Comparison of ENCODE assay signal across 16 cellular contexts in the genomic region with DNA sequence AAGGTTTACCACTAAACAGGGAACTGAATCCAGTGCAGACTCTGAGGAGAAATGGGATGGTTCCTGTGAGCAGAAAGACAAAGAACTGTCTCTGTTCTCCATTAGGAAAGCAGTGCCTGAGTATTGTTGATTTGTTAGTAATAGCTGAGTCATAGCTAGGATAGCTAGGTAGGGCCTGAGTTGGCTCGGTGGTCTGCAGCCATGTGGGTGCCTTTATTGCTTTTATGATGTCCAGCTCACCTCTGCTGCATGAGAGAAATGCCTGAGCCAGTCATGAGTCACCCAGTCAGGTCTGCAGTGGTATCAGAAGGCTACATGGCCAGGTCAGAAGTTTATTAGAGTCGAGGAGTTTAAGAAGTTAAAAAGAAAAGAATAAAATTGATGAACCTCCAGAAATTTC. TPM values are rescaled to one million over a fixed set of nuclear protein-coding genes. Genes with fewer than 3 reads are reported as not detected.
DNase-seq lines count a peak whose midpoint lies in the region; ATAC-seq, FAIRE-seq and TF ChIP-seq lines count a peak whose summit lies in the region.
"Had no signal": no experiment of that assay in that cellular context is flagged by ENCODE, and none has a peak within 500 bp of the region (broad histone marks: within the 10 kb centered on the region; RNA-seq: fewer than 3 reads in every experiment).

No MANE protein-coding gene starts in this region.

- H3K36me3 Mint-ChIP-seq in HFFc6 (ENCODE audit: low read depth), result peaks cover 54% of the 10 kb centered on the region

- TF ChIP-seq CTCF in HFFc6 (IDR thresholded peaks at IDR 0.05), result no peak

- H3K27me3 Mint-ChIP-seq in HFFc6 (ENCODE audit: insufficient read depth), result no peaks in the 10 kb centered on the region
- H3K27me3 Mint-ChIP-seq: central memory CD8-positive, alpha-beta T cell had no signal

- DNase-seq in HFFc6 (peak; percentile 91), RPMI7951 (ENCODE audit: low read depth) (peak; percentile 26), epithelial cell of prostate (ENCODE audit: low read depth, low spot score) (peak; percentile 22), urothelium cell line (ENCODE audit: low spot score) (peak; percentile 60), amniotic stem cell (lab: John Stamatoyannopoulos, UW) (no peak)
- DNase-seq: activated CD8-positive, alpha-beta memory T cell treated with anti-CD3 and anti-CD28 coated beads for 24 hours; heart right ventricle; left lung; NCI-H1105 treated with DMSO at 0.1 percent for 48 hours; NCI-H510A; Right ventricle myocardium superior had no signal

- H3K27ac Mint-ChIP-seq in HFFc6, result peak overlapping the region; percentile 92
- H3K27ac Mint-ChIP-seq: nephron had no signal

- no peak for FAIRE-seq in urothelium cell line (lab: Jason Lieb, UNC)

- peaks cover 96% of the 10 kb centered on the region for H3K4me1 Mint-ChIP-seq in HFFc6 (ENCODE audit: low read depth)
- H3K4me1 Mint-ChIP-seq: central memory CD8-positive, alpha-beta T cell; nephron had no signal

- H3K9me3 Mint-ChIP-seq in HFFc6, result no peaks in the 10 kb centered on the region
- H3K9me3 Mint-ChIP-seq: nephron had no signal

- H3K27ac ChIP-seq in epithelial cell of prostate, result peak overlapping the region; percentile 59
- H3K27ac ChIP-seq: heart right ventricle, left lung, skin epidermis had no signal

- ATAC-seq in GM21515 (IDR thresholded peaks at IDR 0.05; ENCODE audit: unreplicated experiment) (no peak), GM18867 (IDR thresholded peaks at IDR 0.05; ENCODE audit: unreplicated experiment) (no peak)
- ATAC-seq: heart right ventricle, left lung had no signal

- peak overlapping the region; percentile 80 for H3K4me3 Mint-ChIP-seq in HFFc6
- H3K4me3 Mint-ChIP-seq: central memory CD8-positive, alpha-beta T cell; nephron had no signal

RNA-seq across cellular contexts. Expression of gene TRHDE, which starts 24.2 kb away (rescaled TPM):
- 100 to 1,000 TPM in 2 of 6 experiments, 10 to 100 TPM in 4; 65.7 to 106 (median 93.3) TPM for total RNA-seq in HFFc6 (2021; fragmentation: NEBNext Ultra II Directional; extraction: Animal tissue kit (Norgen Biotek cat#: 25700))
- total RNA-seq in RPMI7951 (2014; rRNA removed; shearing (Covaris generic)), result 1.2 and 2.3 TPM in 2 replicates

Comparison
In these comparisons a context has a peak if more than half of its experiments do, and no peak if none do; other contexts are left out.
1. RNA of gene TRHDE, which starts 24.2 kb away (total RNA-seq): 65.7 to 106 TPM in HFFc6; 1.2 to 2.3 TPM in RPMI7951; every median in the first group is over 10 times any median in the second.